In genomic region chr6:154732824-154733609, GRCh38 we compare ENCODE assay signal across 8 cellular contexts. TPM values are rescaled to one million over a fixed set of nuclear protein-coding genes. Genes with fewer than 3 reads are reported as not detected.
DNase-seq lines count a peak whose midpoint lies in the region; ATAC-seq and TF ChIP-seq lines count a peak whose summit lies in the region.

A gene with protein sequence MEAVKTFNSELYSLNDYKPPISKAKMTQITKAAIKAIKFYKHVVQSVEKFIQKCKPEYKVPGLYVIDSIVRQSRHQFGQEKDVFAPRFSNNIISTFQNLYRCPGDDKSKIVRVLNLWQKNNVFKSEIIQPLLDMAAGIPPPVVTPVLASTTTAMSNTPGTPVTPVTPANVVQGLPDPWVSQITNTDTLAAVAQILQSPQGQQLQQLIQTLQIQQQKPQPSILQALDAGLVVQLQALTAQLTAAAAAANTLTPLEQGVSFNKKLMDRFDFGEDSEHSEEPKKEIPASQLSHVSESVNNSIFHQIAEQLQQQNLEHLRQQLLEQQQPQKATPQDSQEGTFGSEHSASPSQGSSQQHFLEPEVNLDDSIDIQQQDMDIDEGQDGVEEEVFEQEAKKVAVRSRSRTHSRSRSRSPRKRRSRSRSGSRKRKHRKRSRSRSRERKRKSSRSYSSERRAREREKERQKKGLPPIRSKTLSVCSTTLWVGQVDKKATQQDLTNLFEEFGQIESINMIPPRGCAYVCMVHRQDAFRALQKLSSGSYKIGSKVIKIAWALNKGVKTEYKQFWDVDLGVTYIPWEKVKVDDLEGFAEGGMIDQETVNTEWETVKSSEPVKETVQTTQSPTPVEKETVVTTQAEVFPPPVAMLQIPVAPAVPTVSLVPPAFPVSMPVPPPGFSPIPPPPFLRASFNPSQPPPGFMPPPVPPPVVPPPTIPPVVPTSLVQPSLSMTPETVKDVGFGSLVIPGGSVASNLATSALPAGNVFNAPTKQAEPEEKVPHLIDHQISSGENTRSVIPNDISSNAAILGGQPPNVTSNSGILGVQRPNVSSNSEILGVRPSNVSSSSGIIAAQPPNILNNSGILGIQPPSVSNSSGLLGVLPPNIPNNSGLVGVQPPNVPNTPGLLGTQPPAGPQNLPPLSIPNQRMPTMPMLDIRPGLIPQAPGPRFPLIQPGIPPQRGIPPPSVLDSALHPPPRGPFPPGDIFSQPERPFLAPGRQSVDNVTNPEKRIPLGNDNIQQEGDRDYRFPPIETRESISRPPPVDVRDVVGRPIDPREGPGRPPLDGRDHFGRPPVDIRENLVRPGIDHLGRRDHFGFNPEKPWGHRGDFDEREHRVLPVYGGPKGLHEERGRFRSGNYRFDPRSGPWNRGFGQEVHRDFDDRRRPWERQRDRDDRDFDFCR (N-terminal part only) (plus strand): TSS chr6:154733416. CDS start chr6:154733901, 485 bp downstream.

- peak within 1 kb of the TSS; percentile 94 for H3K27ac Mint-ChIP-seq in activated CD4-positive, alpha-beta T cell treated with anti-CD3 and anti-CD28 coated beads for 36 hours

- peaks cover 41% of the 10 kb centered on the region for H3K4me1 Mint-ChIP-seq in activated CD4-positive, alpha-beta T cell treated with anti-CD3 and anti-CD28 coated beads for 36 hours

- CTCF ChIA-PET in activated CD4-positive, alpha-beta T cell treated with anti-CD3 and anti-CD28 coated beads for 36 hours (lab: Charles Lee): interaction anchor here (1.1 to 1.2 kb wide), 2 partner anchors 10 to 135 kb away, joined by 3 to 4 read pairs; no protein-coding TSS in a partner anchor

- POLR2A ChIA-PET in activated CD4-positive, alpha-beta T cell treated with anti-CD3 and anti-CD28 coated beads for 36 hours (lab: Charles Lee): no interaction called here

- H3K4me3 Mint-ChIP-seq in activated CD4-positive, alpha-beta T cell treated with anti-CD3 and anti-CD28 coated beads for 36 hours: peak within 1 kb of the TSS; percentile 86

- H3K4me3 ChIP-seq in choroid plexus epithelial cell (ENCODE audit: low read depth, low read length): peak within 1 kb of the TSS; percentile 90

- peak within 1 kb of the TSS; percentile 98 for H3K27ac ChIP-seq in layer of hippocampus (ENCODE audit: low read depth, low read length)

- DNase-seq in AML-193 (lab: John Stamatoyannopoulos, UW) (peak; percentile 74 to 80), NCI-H345 (lab: John Stamatoyannopoulos, UW) (peak; percentile 87), choroid plexus epithelial cell (ENCODE audit: low read depth) (peak; percentile 82)
- peak; percentile 90 for DNase-seq in activated CD4-positive, alpha-beta T cell treated with anti-CD3 and anti-CD28 coated beads for 36 hours
- peak; percentile 82 to 84 for DNase-seq in stimulated activated CD4-positive, alpha-beta T cell treated with anti-CD3 and anti-CD28 coated beads, Interleukin-1b, Interleukin-23, amount 100 ng/mL, for 4 hours (ENCODE audit: low read depth in 2 of 2)

- H3K9me3 Mint-ChIP-seq in activated CD4-positive, alpha-beta T cell treated with anti-CD3 and anti-CD28 coated beads for 36 hours (ENCODE audit: low read depth): no peaks in the 10 kb centered on the region

- no peaks in the 10 kb centered on the region for H3K27me3 Mint-ChIP-seq in activated CD4-positive, alpha-beta T cell treated with anti-CD3 and anti-CD28 coated beads for 36 hours

- peak; percentile 71 for ATAC-seq in GM18873 (IDR thresholded peaks at IDR 0.05; ENCODE audit: low FRiP score, unreplicated experiment)
- ATAC-seq in HG03135 (IDR thresholded peaks at IDR 0.05; ENCODE audit: unreplicated experiment): peak; percentile 82
- ATAC-seq in activated CD4-positive, alpha-beta T cell treated with anti-CD3 and anti-CD28 coated beads for 36 hours: peak; percentile 78

- H3K27me3 ChIP-seq in layer of hippocampus (ENCODE audit: control insufficient read depth, insufficient read depth, low read length): no peaks in the 10 kb centered on the region

- intact Hi-C loops in activated CD4-positive, alpha-beta T cell treated with anti-CD3 and anti-CD28 coated beads for 36 hours (cut with DNase I, micrococcal nuclease): loop anchor here (1.0 to 10.0 kb wide), 10 partner anchors 39 to 1748 kb away; partner anchors contain the start of genes TFB1M (in 2 of the 2) and FBXO5 (in 1 of the 2)

- TF ChIP-seq CTCF in choroid plexus epithelial cell (conservative IDR thresholded peaks at IDR 0.05; ENCODE audit: low read depth, low read length): peak; percentile 56

- H3K36me3 Mint-ChIP-seq in activated CD4-positive, alpha-beta T cell treated with anti-CD3 and anti-CD28 coated beads for 36 hours (ENCODE audit: low read depth): peaks cover 19% of the 10 kb centered on the region

RNA-seq across cellular contexts. Expression of the gene that starts here (rescaled TPM):
- total RNA-seq in activated CD4-positive, alpha-beta T cell treated with anti-CD3 and anti-CD28 coated beads for 36 hours: 10 to 100 TPM; 33.9 to 44.5 TPM

Comparison
In these comparisons a context has a peak if more than half of its experiments do, and no peak if none do; other contexts are left out.
1. Peak in every context shown above with its lines: DNase-seq, ATAC-seq, H3K4me3 ChIP-seq and H3K27ac ChIP-seq.